ENCODE assay signal across 17 cellular contexts in genomic region chr1:155649689-155650088, GRCh38.
"Had no signal": no experiment of that assay in that cellular context is flagged by ENCODE, and none has a peak within 500 bp of the region (broad histone marks: within the 10 kb centered on the region; RNA-seq: fewer than 3 reads in every experiment).

No MANE protein-coding gene starts in this region.

- H3K4me1 Mint-ChIP-seq: activated naive CD4-positive, alpha-beta T cell treated with anti-CD3 and anti-CD28 coated beads, Interleukin-2, amount 50 U/mL, for 24 hours; activated T-helper 17 cell treated with anti-CD3 and anti-CD28 coated beads, Interleukin-2, amount 50 U/mL, for 72 hours; central memory CD8-positive, alpha-beta T cell had no signal

- H3K27ac ChIP-seq: left ventricle myocardium inferior, psoas muscle, testis had no signal

- H3K27me3 Mint-ChIP-seq: activated naive CD4-positive, alpha-beta T cell treated with anti-CD3 and anti-CD28 coated beads, Interleukin-2, amount 50 U/mL, for 24 hours; activated T-helper 17 cell treated with anti-CD3 and anti-CD28 coated beads, Interleukin-2, amount 50 U/mL, for 72 hours; central memory CD8-positive, alpha-beta T cell; stimulated activated naive CD8-positive, alpha-beta T cell treated with anti-CD3 and anti-CD28 coated beads, Interleukin-15, Interleukin-2, amounts not matched to agents 100 ng/mL and 50 ng/mL, for 24 hours had no signal

- H3K4me3 Mint-ChIP-seq: activated naive CD4-positive, alpha-beta T cell treated with anti-CD3 and anti-CD28 coated beads, Interleukin-2, amount 50 U/mL, for 24 hours; activated T-helper 17 cell treated with anti-CD3 and anti-CD28 coated beads, Interleukin-2, amount 50 U/mL, for 72 hours; brain; central memory CD8-positive, alpha-beta T cell; endodermal cell; nephron; stimulated activated naive CD8-positive, alpha-beta T cell treated with anti-CD3 and anti-CD28 coated beads, Interleukin-15, Interleukin-2, amounts not matched to agents 100 ng/mL and 50 ng/mL, for 24 hours had no signal

- H3K4me1 ChIP-seq: psoas muscle, testis had no signal

- H3K27ac Mint-ChIP-seq: activated naive CD4-positive, alpha-beta T cell treated with anti-CD3 and anti-CD28 coated beads, Interleukin-2, amount 50 U/mL, for 24 hours; activated T-helper 17 cell treated with anti-CD3 and anti-CD28 coated beads, Interleukin-2, amount 50 U/mL, for 72 hours; brain; endodermal cell; nephron; stimulated activated naive CD8-positive, alpha-beta T cell treated with anti-CD3 and anti-CD28 coated beads, Interleukin-15, Interleukin-2, amounts not matched to agents 100 ng/mL and 50 ng/mL, for 24 hours had no signal

- H3K4me3 ChIP-seq: left ventricle myocardium inferior, psoas muscle, testis had no signal

- H3K27me3 ChIP-seq: testis had no signal

- H3K9me3 Mint-ChIP-seq: activated naive CD4-positive, alpha-beta T cell treated with anti-CD3 and anti-CD28 coated beads, Interleukin-2, amount 50 U/mL, for 24 hours; activated T-helper 17 cell treated with anti-CD3 and anti-CD28 coated beads, Interleukin-2, amount 50 U/mL, for 72 hours; central memory CD8-positive, alpha-beta T cell; stimulated activated naive CD8-positive, alpha-beta T cell treated with anti-CD3 and anti-CD28 coated beads, Interleukin-15, Interleukin-2, amounts not matched to agents 100 ng/mL and 50 ng/mL, for 24 hours had no signal

- H3K9me3 ChIP-seq: left ventricle myocardium inferior, psoas muscle, testis had no signal

- H3K36me3 Mint-ChIP-seq: brain had no signal

- DNase-seq: activated CD4-positive, alpha-beta T cell treated with anti-CD3 and anti-CD28 coated beads, Interleukin-2, amount 50 U/mL, for 1 hour; activated T-cell treated with anti-CD3 and anti-CD28 coated beads for 4 hours; amniotic stem cell; endodermal cell; erythroblast; left ventricle myocardium inferior; mesenchymal stem cell; psoas muscle; stimulated activated CD4-positive, alpha-beta T cell treated with anti-CD3 and anti-CD28 coated beads, Interleukin-4, amount 100 ng/mL, for 1 hour; stimulated activated CD8-positive, alpha-beta memory T cell treated with anti-CD3 and anti-CD28 coated beads, Interleukin-4, amount 100 ng/mL, for 48 hours; testis had no signal

- ATAC-seq: activated T-helper 17 cell treated with anti-CD3 and anti-CD28 coated beads, Interleukin-2, amount 50 U/mL, for 72 hours; psoas muscle had no signal

- H3K36me3 ChIP-seq: left ventricle myocardium inferior had no signal
